Comparison of ENCODE assay signal across 29 cellular contexts in the genomic region with DNA sequence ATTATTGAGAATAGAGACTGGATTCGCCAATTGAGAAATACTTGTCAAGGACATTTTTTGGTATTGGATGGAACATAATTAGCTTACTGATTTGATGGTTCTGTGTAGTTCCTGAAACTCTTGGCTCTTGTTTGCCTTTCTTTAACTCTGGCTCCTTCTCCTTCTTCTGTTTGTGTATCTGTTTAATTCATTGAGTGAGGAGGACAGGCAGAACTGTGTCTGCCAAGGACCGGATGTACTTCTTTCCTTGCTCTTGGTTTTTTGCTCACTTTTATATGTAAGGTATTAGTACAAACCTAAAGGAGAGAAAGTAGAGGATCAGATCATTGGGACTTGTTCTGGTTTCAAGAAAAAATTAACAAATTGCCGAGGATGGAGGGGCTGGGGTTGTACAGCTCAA.
"Had no signal": no experiment of that assay in that cellular context is flagged by ENCODE, and none has a peak within 500 bp of the region (broad histone marks: within the 10 kb centered on the region; RNA-seq: fewer than 3 reads in every experiment).

No MANE protein-coding gene starts in this region.

- H3K27me3 ChIP-seq: brain microvascular endothelial cell, SJCRH30 had no signal

- DNase-seq: activated CD4-positive, alpha-beta memory T cell treated with anti-CD3 and anti-CD28 coated beads for 36 hours; activated CD4-positive, alpha-beta T cell treated with anti-CD3 and anti-CD28 coated beads for 36 hours; activated CD4-positive, alpha-beta T cell treated with anti-CD3 and anti-CD28 coated beads, Interleukin-2, amount 10 ng/mL, durations not matched to agents 7 days and 5 days; activated CD8-positive, alpha-beta memory T cell treated with anti-CD3 and anti-CD28 coated beads, Interleukin-2, amount 50 U/mL, for 4 hours; activated effector memory CD4-positive, alpha-beta T cell treated with anti-CD3 and anti-CD28 coated beads, Interleukin-2, amount 50 U/mL, for 16 hours; activated naive CD4-positive, alpha-beta T cell; activated naive CD4-positive, alpha-beta T cell treated with anti-CD3 and anti-CD28 coated beads, Interleukin-2, amount 50 U/mL, for 16 hours; activated naive CD8-positive, alpha-beta T cell treated with anti-CD3 and anti-CD28 coated beads for 36 hours; activated T-cell treated with anti-CD3 and anti-CD28 coated beads for 4 hours; activated T-cell treated with anti-CD3 and anti-CD28 coated beads, Interleukin-2, amount 50 U/mL, for 48 hours; amniotic stem cell; aorta; brain microvascular endothelial cell; central memory CD4-positive, alpha-beta T cell; Kasumi-1; MM.1S; MV-4-11; NCI-H1092 treated with DMSO at 0.1 percent for 48 hours; NCI-H1417 treated with DMSO at 0.1 percent for 48 hours; NCI-H1930; NCI-H2081 treated with DMSO at 0.1 percent for 48 hours; NCI-H345; NCI-H524 treated with DMSO at 0.1 percent for 48 hours; SHP77; SJCRH30; T1000 had no signal

- H3K9me3 Mint-ChIP-seq: activated CD4-positive, alpha-beta memory T cell treated with anti-CD3 and anti-CD28 coated beads for 36 hours had no signal

- H3K27ac Mint-ChIP-seq: activated CD4-positive, alpha-beta memory T cell treated with anti-CD3 and anti-CD28 coated beads for 36 hours; activated CD4-positive, alpha-beta T cell treated with anti-CD3 and anti-CD28 coated beads for 36 hours; activated CD4-positive, alpha-beta T cell treated with anti-CD3 and anti-CD28 coated beads, Interleukin-2, amount 10 ng/mL, durations not matched to agents 7 days and 5 days; activated naive CD8-positive, alpha-beta T cell treated with anti-CD3 and anti-CD28 coated beads for 36 hours had no signal

- H3K27me3 Mint-ChIP-seq: activated CD4-positive, alpha-beta memory T cell treated with anti-CD3 and anti-CD28 coated beads for 36 hours; activated CD4-positive, alpha-beta T cell treated with anti-CD3 and anti-CD28 coated beads for 36 hours; activated CD4-positive, alpha-beta T cell treated with anti-CD3 and anti-CD28 coated beads, Interleukin-2, amount 10 ng/mL, durations not matched to agents 7 days and 5 days; activated naive CD8-positive, alpha-beta T cell treated with anti-CD3 and anti-CD28 coated beads for 36 hours had no signal

- H3K36me3 ChIP-seq: brain microvascular endothelial cell, SJCRH30 had no signal

- ATAC-seq: activated CD4-positive, alpha-beta T cell treated with anti-CD3 and anti-CD28 coated beads for 36 hours; activated CD4-positive, CD25-positive, alpha-beta regulatory T cell treated with anti-CD3 and anti-CD28 coated beads, Interleukin-2, amount 50 U/mL, for 24 hours; Panc1 had no signal

- H3K27ac ChIP-seq: brain microvascular endothelial cell, SJCRH30, SK-N-MC had no signal

- H3K4me3 Mint-ChIP-seq: activated CD4-positive, alpha-beta memory T cell treated with anti-CD3 and anti-CD28 coated beads for 36 hours; activated CD4-positive, alpha-beta T cell treated with anti-CD3 and anti-CD28 coated beads for 36 hours; activated CD4-positive, alpha-beta T cell treated with anti-CD3 and anti-CD28 coated beads, Interleukin-2, amount 10 ng/mL, durations not matched to agents 7 days and 5 days; activated naive CD8-positive, alpha-beta T cell treated with anti-CD3 and anti-CD28 coated beads for 36 hours had no signal

- H3K4me3 ChIP-seq: SJCRH30, SK-N-MC had no signal
